12 cellular contexts compared by ENCODE assay signal in the genomic region with DNA sequence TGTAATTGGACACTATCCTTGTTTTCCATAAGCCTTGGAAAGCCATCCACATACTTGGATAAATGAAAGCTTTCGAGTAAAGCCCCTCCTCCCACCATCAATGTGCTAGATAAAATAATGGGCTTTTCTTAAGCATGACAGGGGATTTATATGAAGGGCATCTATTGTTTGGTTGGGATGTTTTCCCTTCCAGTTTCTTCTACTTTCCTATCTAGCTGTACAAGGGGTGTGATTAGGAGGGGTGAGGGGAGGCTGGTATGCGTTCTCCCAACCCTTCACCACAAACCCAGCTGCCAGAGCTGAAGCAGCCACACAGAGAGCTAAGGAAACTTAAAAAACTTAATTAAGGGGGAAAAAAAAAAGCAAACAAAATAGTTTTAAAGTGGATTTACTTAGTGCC. TPM values are rescaled to one million over a fixed set of nuclear protein-coding genes. Genes with fewer than 3 reads are reported as not detected.
A peak's percentile ranks its signal among the peaks of the same experiment; 100 is the strongest.
DNase-seq lines count a peak whose midpoint lies in the region; ATAC-seq lines count a peak whose summit lies in the region.
"Had no signal": no experiment of that assay in that cellular context is flagged by ENCODE, and none has a peak within 500 bp of the region (broad histone marks: within the 10 kb centered on the region; RNA-seq: fewer than 3 reads in every experiment).

No MANE protein-coding gene starts in this region.

- no peak overlapping the region for H3K27ac Mint-ChIP-seq in T-cell
- H3K27ac Mint-ChIP-seq: CD8-positive, alpha-beta T cell had no signal

- DNase-seq in H4 (ENCODE audit: low spot score) (peak; percentile 76), NCI-H1105 treated with DMSO at 0.1 percent for 48 hours (lab: John Stamatoyannopoulos, UW) (peak; percentile 33), NCI-H69 (lab: John Stamatoyannopoulos, UW) (peak; percentile 86), myocyte (ENCODE audit: low read depth) (peak; percentile 52), T-cell (no peak), NCI-H1417 treated with DMSO at 0.1 percent for 48 hours (lab: John Stamatoyannopoulos, UW) (no peak)
- DNase-seq: CD8-positive, alpha-beta T cell; KBM-7; NCI-H1092; NCI-H1930; OCI-M1 had no signal

- H3K27me3 Mint-ChIP-seq in T-cell: peaks cover 7 to 20% of the 10 kb centered on the region in 2 donors

- H3K4me1 Mint-ChIP-seq in T-cell: no peaks in the 10 kb centered on the region

- H3K9me3 Mint-ChIP-seq in T-cell: no peaks in the 10 kb centered on the region
- H3K9me3 Mint-ChIP-seq: CD8-positive, alpha-beta T cell had no signal

- POLR2A ChIA-PET in T-cell (lab: Charles Lee): no interaction called here

- no peaks in the 10 kb centered on the region for H3K36me3 Mint-ChIP-seq in T-cell
- H3K36me3 Mint-ChIP-seq: CD8-positive, alpha-beta T cell had no signal

- ATAC-seq in GM19452 (IDR thresholded peaks at IDR 0.05; ENCODE audit: unreplicated experiment): no peak
- no peak for ATAC-seq in T-cell (replicated peaks in 1 of 4)
- ATAC-seq: CD8-positive, alpha-beta T cell had no signal

- CTCF ChIA-PET in T-cell (lab: Charles Lee): interaction anchor here (0.6 kb wide), 2 partner anchors 69 to 740 kb away, joined by 3 to 4 read pairs; no protein-coding TSS in a partner anchor

- no peak overlapping the region for H3K4me3 Mint-ChIP-seq in T-cell
- H3K4me3 Mint-ChIP-seq: CD8-positive, alpha-beta T cell had no signal

RNA-seq across cellular contexts. Expression of gene SDHAF3, which starts 23.0 kb away (rescaled TPM):
- total RNA-seq in H4 (2014; rRNA removed; shearing (Covaris generic)): 48.2 and 62.1 TPM in 2 replicates
- total RNA-seq in myocyte: 18.0 and 26.7 TPM in 2 replicates
- polyA plus RNA-seq in myocyte (2012): 33.7 TPM
- 10 to 100 TPM; 11.1 to 15.3 (median 12.0) TPM for total RNA-seq in T-cell

Comparison
In these comparisons a context has a peak if more than half of its experiments do, and no peak if none do; other contexts are left out.
1. DNase-seq: peak in H4 (single experiment), NCI-H1105 treated with DMSO at 0.1 percent for 48 hours (single experiment), NCI-H69 (single experiment) and myocyte (single experiment); none in T-cell (0 of 34) and NCI-H1417 treated with DMSO at 0.1 percent for 48 hours (single experiment).